1 cellular context compared by ENCODE assay signal in the genomic region with DNA sequence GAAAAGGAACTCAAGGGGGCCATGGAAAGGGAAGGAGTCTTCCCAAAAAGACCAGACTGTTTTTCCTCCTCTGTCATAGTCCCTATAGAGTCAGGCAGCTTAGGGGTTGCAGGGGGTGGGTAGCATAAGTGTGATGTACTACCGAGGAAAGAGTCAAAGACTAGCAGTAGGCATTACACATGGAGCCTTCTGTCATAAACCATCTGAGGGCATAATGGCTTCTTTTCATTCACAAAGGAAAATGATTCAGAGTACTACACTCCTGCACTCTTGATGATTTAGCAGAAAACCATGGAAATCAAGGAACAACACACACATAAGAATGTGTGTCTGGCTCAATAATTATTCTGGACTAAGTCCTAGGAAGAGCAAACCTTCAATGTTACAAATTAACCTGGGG.
TF ChIP-seq lines count a peak whose summit lies in the region.

No MANE protein-coding gene starts in this region.

TF ChIP-seq in SK-N-SH, 30 proteins besides CTCF, POLR2A, EP300 and RAD21 (continued from another document):
- TF ChIP-seq, protein P1, sequence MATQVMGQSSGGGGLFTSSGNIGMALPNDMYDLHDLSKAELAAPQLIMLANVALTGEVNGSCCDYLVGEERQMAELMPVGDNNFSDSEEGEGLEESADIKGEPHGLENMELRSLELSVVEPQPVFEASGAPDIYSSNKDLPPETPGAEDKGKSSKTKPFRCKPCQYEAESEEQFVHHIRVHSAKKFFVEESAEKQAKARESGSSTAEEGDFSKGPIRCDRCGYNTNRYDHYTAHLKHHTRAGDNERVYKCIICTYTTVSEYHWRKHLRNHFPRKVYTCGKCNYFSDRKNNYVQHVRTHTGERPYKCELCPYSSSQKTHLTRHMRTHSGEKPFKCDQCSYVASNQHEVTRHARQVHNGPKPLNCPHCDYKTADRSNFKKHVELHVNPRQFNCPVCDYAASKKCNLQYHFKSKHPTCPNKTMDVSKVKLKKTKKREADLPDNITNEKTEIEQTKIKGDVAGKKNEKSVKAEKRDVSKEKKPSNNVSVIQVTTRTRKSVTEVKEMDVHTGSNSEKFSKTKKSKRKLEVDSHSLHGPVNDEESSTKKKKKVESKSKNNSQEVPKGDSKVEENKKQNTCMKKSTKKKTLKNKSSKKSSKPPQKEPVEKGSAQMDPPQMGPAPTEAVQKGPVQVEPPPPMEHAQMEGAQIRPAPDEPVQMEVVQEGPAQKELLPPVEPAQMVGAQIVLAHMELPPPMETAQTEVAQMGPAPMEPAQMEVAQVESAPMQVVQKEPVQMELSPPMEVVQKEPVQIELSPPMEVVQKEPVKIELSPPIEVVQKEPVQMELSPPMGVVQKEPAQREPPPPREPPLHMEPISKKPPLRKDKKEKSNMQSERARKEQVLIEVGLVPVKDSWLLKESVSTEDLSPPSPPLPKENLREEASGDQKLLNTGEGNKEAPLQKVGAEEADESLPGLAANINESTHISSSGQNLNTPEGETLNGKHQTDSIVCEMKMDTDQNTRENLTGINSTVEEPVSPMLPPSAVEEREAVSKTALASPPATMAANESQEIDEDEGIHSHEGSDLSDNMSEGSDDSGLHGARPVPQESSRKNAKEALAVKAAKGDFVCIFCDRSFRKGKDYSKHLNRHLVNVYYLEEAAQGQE (IDR thresholded peaks at IDR 0.05; ENCODE audit: low read depth, low read length): no peak
- TF ChIP-seq TCF12 (IDR thresholded peaks at IDR 0.05) (no peak), TAF1 (IDR thresholded peaks at IDR 0.05; ENCODE audit: borderline replicate concordance, low read depth, low read length) (no peak), FOXM1 (IDR thresholded peaks at IDR 0.05; ENCODE audit: low read depth) (no peak), EZH2phosphoT487 (IDR thresholded peaks at IDR 0.05; ENCODE audit: borderline replicate concordance, low read depth) (no peak), CHD2 (IDR thresholded peaks at IDR 0.05; ENCODE audit: low read length, partially characterized antibody) (no peak), MEF2A (IDR thresholded peaks at IDR 0.05; ENCODE audit: borderline replicate concordance, low read depth) (no peak), FOSL2 (IDR thresholded peaks at IDR 0.05; ENCODE audit: borderline replicate concordance, low read depth) (no peak), ELF1 (IDR thresholded peaks at IDR 0.05) (no peak), RCOR1 (IDR thresholded peaks at IDR 0.05; ENCODE audit: low read length) (no peak), JUND (IDR thresholded peaks at IDR 0.05) (no peak)
- TF ChIP-seq, protein P2, sequence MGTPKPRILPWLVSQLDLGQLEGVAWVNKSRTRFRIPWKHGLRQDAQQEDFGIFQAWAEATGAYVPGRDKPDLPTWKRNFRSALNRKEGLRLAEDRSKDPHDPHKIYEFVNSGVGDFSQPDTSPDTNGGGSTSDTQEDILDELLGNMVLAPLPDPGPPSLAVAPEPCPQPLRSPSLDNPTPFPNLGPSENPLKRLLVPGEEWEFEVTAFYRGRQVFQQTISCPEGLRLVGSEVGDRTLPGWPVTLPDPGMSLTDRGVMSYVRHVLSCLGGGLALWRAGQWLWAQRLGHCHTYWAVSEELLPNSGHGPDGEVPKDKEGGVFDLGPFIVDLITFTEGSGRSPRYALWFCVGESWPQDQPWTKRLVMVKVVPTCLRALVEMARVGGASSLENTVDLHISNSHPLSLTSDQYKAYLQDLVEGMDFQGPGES (IDR thresholded peaks at IDR 0.05; ENCODE audit: low read depth, low read length): no peak
- TF ChIP-seq, protein P3, sequence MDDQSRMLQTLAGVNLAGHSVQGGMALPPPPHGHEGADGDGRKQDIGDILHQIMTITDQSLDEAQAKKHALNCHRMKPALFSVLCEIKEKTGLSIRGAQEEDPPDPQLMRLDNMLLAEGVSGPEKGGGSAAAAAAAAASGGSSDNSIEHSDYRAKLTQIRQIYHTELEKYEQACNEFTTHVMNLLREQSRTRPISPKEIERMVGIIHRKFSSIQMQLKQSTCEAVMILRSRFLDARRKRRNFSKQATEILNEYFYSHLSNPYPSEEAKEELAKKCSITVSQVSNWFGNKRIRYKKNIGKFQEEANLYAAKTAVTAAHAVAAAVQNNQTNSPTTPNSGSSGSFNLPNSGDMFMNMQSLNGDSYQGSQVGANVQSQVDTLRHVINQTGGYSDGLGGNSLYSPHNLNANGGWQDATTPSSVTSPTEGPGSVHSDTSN (IDR thresholded peaks at IDR 0.05): no peak
- TF ChIP-seq, protein P4, sequence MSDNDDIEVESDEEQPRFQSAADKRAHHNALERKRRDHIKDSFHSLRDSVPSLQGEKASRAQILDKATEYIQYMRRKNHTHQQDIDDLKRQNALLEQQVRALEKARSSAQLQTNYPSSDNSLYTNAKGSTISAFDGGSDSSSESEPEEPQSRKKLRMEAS (IDR thresholded peaks at IDR 0.05; ENCODE audit: low read depth): no peak
TF ChIP-seq in SK-N-SH: peak in this region for 0.
